16 cellular contexts compared by ENCODE assay signal in genomic region chr3:159635047-159635641, GRCh38.
DNase-seq lines count a peak whose midpoint lies in the region; ATAC-seq and TF ChIP-seq lines count a peak whose summit lies in the region.
"Had no signal": no experiment of that assay in that cellular context is flagged by ENCODE, and none has a peak within 500 bp of the region (broad histone marks: within the 10 kb centered on the region; RNA-seq: fewer than 3 reads in every experiment).

No MANE protein-coding gene starts in this region.

- no peak overlapping the region for H3K27ac ChIP-seq in upper lobe of right lung
- H3K27ac ChIP-seq: pancreas, thoracic aorta had no signal

- H3K9me3 ChIP-seq in upper lobe of right lung: no peaks in the 10 kb centered on the region
- H3K9me3 ChIP-seq: pancreas, thoracic aorta had no signal

- TF ChIP-seq CTCF in fibroblast of pulmonary artery (IDR thresholded peaks at IDR 0.05; ENCODE audit: low read length, missing control alignments) (no peak), upper lobe of right lung (IDR thresholded peaks at IDR 0.05) (no peak)

- intact Hi-C loops in upper lobe of right lung (cut with DNase I): no loop called here

- ATAC-seq in upper lobe of right lung (peak; percentile 14), HG03108 (IDR thresholded peaks at IDR 0.05; ENCODE audit: unreplicated experiment) (no peak), GM18873 (IDR thresholded peaks at IDR 0.05; ENCODE audit: low FRiP score, unreplicated experiment) (no peak)
- ATAC-seq: pancreas had no signal

- H3K4me1 ChIP-seq in upper lobe of right lung: no peaks in the 10 kb centered on the region
- H3K4me1 ChIP-seq: pancreas had no signal

- peak; percentile 12 for DNase-seq in SIG-M5 treated with dmso at 0.1 percent for 504 hours (lab: John Stamatoyannopoulos, UW; ENCODE audit: unreplicated experiment)
- DNase-seq in SIG-M5 (lab: John Stamatoyannopoulos, UW): no peak
- DNase-seq in RPMI7951 (ENCODE audit: low read depth): peak; percentile 55
- peak; percentile 35 for DNase-seq in fibroblast of pulmonary artery (ENCODE audit: low read depth)
- no peak for DNase-seq in upper lobe of right lung
- DNase-seq in globus pallidus (ENCODE audit: low spot score): no peak
- DNase-seq: activated naive CD4-positive, alpha-beta T cell treated with anti-CD3 and anti-CD28 coated beads for 36 hours; cerebellar nuclear complex; erythroblast; NCI-H1092; NCI-H446 treated with DMSO at 0.1 percent for 48 hours; pancreas; SHP77 had no signal

- H3K4me3 ChIP-seq in fibroblast of pulmonary artery (replicated peaks; ENCODE audit: low read depth, low read length): no peak overlapping the region
- no peak overlapping the region for H3K4me3 ChIP-seq in upper lobe of right lung
- H3K4me3 ChIP-seq: pancreas, thoracic aorta had no signal

- H3K27me3 ChIP-seq in upper lobe of right lung: no peaks in the 10 kb centered on the region
- H3K27me3 ChIP-seq: pancreas had no signal

- H3K36me3 ChIP-seq in upper lobe of right lung: no peaks in the 10 kb centered on the region
- H3K36me3 ChIP-seq: pancreas, thoracic aorta had no signal

Comparison
In these comparisons a context has a peak if more than half of its experiments do, and no peak if none do; other contexts are left out.
1. DNase-seq: peak in SIG-M5 treated with dmso at 0.1 percent for 504 hours (single experiment), RPMI7951 (single experiment) and fibroblast of pulmonary artery (single experiment); none in SIG-M5 (single experiment), upper lobe of right lung (single experiment) and globus pallidus (single experiment).